Comparison of ENCODE assay signal across 34 cellular contexts in the genomic region with DNA sequence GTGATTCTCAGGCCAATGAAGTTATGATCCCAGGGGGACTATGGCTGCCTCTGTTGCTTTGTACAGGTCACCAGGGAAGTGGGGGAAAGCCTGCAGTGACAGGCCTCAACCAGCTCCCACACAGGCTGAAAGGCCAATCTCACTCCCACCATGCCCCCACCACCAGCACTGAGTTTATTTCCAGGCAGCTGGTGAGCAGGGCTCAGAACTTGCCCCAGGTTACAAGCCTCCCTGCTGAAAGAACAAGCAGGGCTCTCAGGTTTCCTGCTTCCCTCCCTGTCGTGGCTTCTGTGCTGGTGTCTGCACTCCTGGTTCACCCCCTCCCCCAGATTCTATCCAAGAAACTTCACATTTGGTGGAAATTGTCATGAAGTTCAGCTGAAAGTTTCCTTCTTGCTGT.
"Had no signal": no experiment of that assay in that cellular context is flagged by ENCODE, and none has a peak within 500 bp of the region (broad histone marks: within the 10 kb centered on the region; RNA-seq: fewer than 3 reads in every experiment).

No MANE protein-coding gene starts in this region.

- H3K27me3 Mint-ChIP-seq: activated naive CD8-positive, alpha-beta T cell treated with anti-CD3 and anti-CD28 coated beads, Interleukin-2, amount 10 ng/mL, durations not matched to agents 7 days and 5 days; brain; naive B cell; stimulated activated memory B cell treated with anti-CD40 and anti-IgM and Interleukin-4, amounts not matched to agents 10 μg/mL and 1 μg/mL and 100 μg/mL, for 72 hours; stimulated activated naive CD8-positive, alpha-beta T cell treated with anti-CD3 and anti-CD28 coated beads, Interleukin-15, amount 100 ng/mL, for 72 hours had no signal

- H3K9me3 Mint-ChIP-seq: activated naive CD8-positive, alpha-beta T cell treated with anti-CD3 and anti-CD28 coated beads, Interleukin-2, amount 10 ng/mL, durations not matched to agents 7 days and 5 days had no signal

- H3K79me2 ChIP-seq: parathyroid adenoma had no signal

- ATAC-seq: activated CD4-positive, CD25-positive, alpha-beta regulatory T cell treated with anti-CD3 and anti-CD28 coated beads, Interleukin-2, amount 50 U/mL, for 24 hours; heart right ventricle; stimulated activated memory B cell treated with anti-CD40 and anti-IgM and Interleukin-4, amounts not matched to agents 10 μg/mL and 1 μg/mL and 100 μg/mL, for 72 hours; stimulated activated naive CD8-positive, alpha-beta T cell treated with anti-CD3 and anti-CD28 coated beads, Interleukin-15, amount 100 ng/mL, for 72 hours; upper lobe of right lung had no signal

- H3K9me3 ChIP-seq: ascending aorta, colonic mucosa, right atrium auricular region, upper lobe of right lung had no signal

- H3K9ac ChIP-seq: parathyroid adenoma had no signal

- H2AFZ ChIP-seq: parathyroid adenoma had no signal

- H3K4me2 ChIP-seq: smooth muscle cell had no signal

- H3K27ac ChIP-seq: ascending aorta, cardiac muscle cell, colonic mucosa, epithelial cell of prostate, esophagus squamous epithelium, heart right ventricle, left ventricle myocardium inferior, parathyroid adenoma, right atrium auricular region, upper lobe of right lung, VCaP had no signal

- H3K27ac Mint-ChIP-seq: activated naive CD4-positive, alpha-beta T cell treated with anti-CD3 and anti-CD28 coated beads for 36 hours; activated naive CD8-positive, alpha-beta T cell treated with anti-CD3 and anti-CD28 coated beads, Interleukin-2, amount 10 ng/mL, durations not matched to agents 7 days and 5 days; naive B cell; stimulated activated memory B cell treated with anti-CD40 and anti-IgM and Interleukin-4, amounts not matched to agents 10 μg/mL and 1 μg/mL and 100 μg/mL, for 72 hours; stimulated activated naive CD8-positive, alpha-beta T cell treated with anti-CD3 and anti-CD28 coated beads, Interleukin-15, amount 100 ng/mL, for 72 hours had no signal

- H3K27me3 ChIP-seq: ascending aorta, cardiac muscle cell, colonic mucosa, esophagus squamous epithelium, heart right ventricle, right atrium auricular region, upper lobe of right lung had no signal

- H3K4me3 Mint-ChIP-seq: activated naive CD4-positive, alpha-beta T cell treated with anti-CD3 and anti-CD28 coated beads for 36 hours; activated naive CD8-positive, alpha-beta T cell treated with anti-CD3 and anti-CD28 coated beads, Interleukin-2, amount 10 ng/mL, durations not matched to agents 7 days and 5 days; activated T-helper 1 cell treated with anti-CD3 and anti-CD28 coated beads, Interleukin-12 subunit alpha, Interleukin-12 subunit beta, Interleukin-2, Interleukin-4 antibody, amounts not matched to agents 30 ng/mL and 10 ng/mL and 1 ng/mL, durations not matched to agents 14 hours and 24 hours and 36 hours; brain; naive B cell; stimulated activated memory B cell treated with anti-CD40 and anti-IgM and Interleukin-4, amounts not matched to agents 10 μg/mL and 1 μg/mL and 100 μg/mL, for 72 hours; stimulated activated naive CD8-positive, alpha-beta T cell treated with anti-CD3 and anti-CD28 coated beads, Interleukin-15, amount 100 ng/mL, for 72 hours had no signal

- DNase-seq: activated CD4-positive, alpha-beta T cell treated with anti-CD3 and anti-CD28 coated beads for 48 hours; activated CD4-positive, alpha-beta T cell treated with anti-CD3 and anti-CD28 coated beads, Interleukin-2, amount 50 U/mL, for 48 hours; activated CD8-positive, alpha-beta memory T cell treated with anti-CD3 and anti-CD28 coated beads, Interleukin-2, amount 50 U/mL, for 4 hours; activated effector memory CD4-positive, alpha-beta T cell treated with anti-CD3 and anti-CD28 coated beads, Interleukin-2, amount 50 U/mL, for 16 hours; activated naive CD4-positive, alpha-beta T cell treated with anti-CD3 and anti-CD28 coated beads for 36 hours; activated naive CD8-positive, alpha-beta T cell treated with anti-CD3 and anti-CD28 coated beads, Interleukin-2, amount 10 ng/mL, durations not matched to agents 7 days and 5 days; activated T-cell treated with anti-CD3 and anti-CD28 coated beads, Interleukin-2, amount 50 U/mL, for 1 hour; cerebellar nuclear complex; colonic mucosa; effector CD8-positive, alpha-beta T cell; esophagus squamous epithelium; foreskin melanocyte; heart right ventricle; left ventricle myocardium inferior; naive B cell; occipital lobe; stimulated activated CD4-positive, alpha-beta T cell treated with anti-CD3 and anti-CD28 coated beads, Interleukin-1b, Interleukin-23, amount 100 ng/mL, for 48 hours; stimulated activated CD4-positive, alpha-beta T cell treated with anti-CD3 and anti-CD28 coated beads, Interleukin-4, amount 100 ng/mL, for 4 hours; stimulated activated CD8-positive, alpha-beta memory T cell treated with anti-CD3 and anti-CD28 coated beads, Interleukin-4, amount 100 ng/mL, for 48 hours; stimulated activated naive CD8-positive, alpha-beta T cell treated with anti-CD3 and anti-CD28 coated beads, Interleukin-15, amount 100 ng/mL, for 72 hours; substantia nigra; upper lobe of right lung had no signal

- H3K4me1 Mint-ChIP-seq: activated naive CD8-positive, alpha-beta T cell treated with anti-CD3 and anti-CD28 coated beads, Interleukin-2, amount 10 ng/mL, durations not matched to agents 7 days and 5 days; brain; naive B cell; stimulated activated memory B cell treated with anti-CD40 and anti-IgM and Interleukin-4, amounts not matched to agents 10 μg/mL and 1 μg/mL and 100 μg/mL, for 72 hours; stimulated activated naive CD8-positive, alpha-beta T cell treated with anti-CD3 and anti-CD28 coated beads, Interleukin-15, amount 100 ng/mL, for 72 hours had no signal

- H3K36me3 ChIP-seq: ascending aorta, cardiac muscle cell, colonic mucosa, esophagus squamous epithelium, heart right ventricle, left ventricle myocardium inferior, right atrium auricular region, upper lobe of right lung had no signal

- H3K4me3 ChIP-seq: ascending aorta, cardiac muscle cell, colonic mucosa, esophagus squamous epithelium, heart right ventricle, left ventricle myocardium inferior, lung, right atrium auricular region, smooth muscle cell, upper lobe of right lung had no signal

- H3K36me3 Mint-ChIP-seq: activated naive CD8-positive, alpha-beta T cell treated with anti-CD3 and anti-CD28 coated beads, Interleukin-2, amount 10 ng/mL, durations not matched to agents 7 days and 5 days; brain; naive B cell; stimulated activated memory B cell treated with anti-CD40 and anti-IgM and Interleukin-4, amounts not matched to agents 10 μg/mL and 1 μg/mL and 100 μg/mL, for 72 hours had no signal

- H3K4me1 ChIP-seq: ascending aorta, colonic mucosa, esophagus squamous epithelium, heart right ventricle, left ventricle myocardium inferior, parathyroid adenoma, right atrium auricular region, upper lobe of right lung had no signal
